ENCODE assay signal across 13 cellular contexts in the genomic region with DNA sequence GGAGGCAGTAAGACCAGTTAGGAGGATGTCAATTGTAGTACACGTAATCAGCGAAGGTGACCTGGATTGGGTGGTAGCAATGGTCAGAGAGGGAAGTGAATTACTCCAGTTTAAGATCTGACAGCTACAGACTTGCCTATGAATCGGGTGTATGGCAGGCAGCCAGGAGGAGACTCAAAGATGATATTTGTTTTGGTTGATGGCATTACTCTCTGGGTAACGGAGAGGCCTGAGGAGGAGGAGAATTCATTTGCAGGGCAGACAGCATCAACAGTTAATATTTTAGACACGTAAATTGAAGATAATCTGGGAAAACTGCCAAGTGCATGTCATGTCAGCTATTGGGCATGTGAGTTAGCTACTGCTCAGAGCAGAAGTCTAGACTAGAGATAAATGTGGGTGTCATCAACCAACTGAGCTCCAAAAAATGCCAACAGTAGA.
DNase-seq lines count a peak whose midpoint lies in the region; ATAC-seq and TF ChIP-seq lines count a peak whose summit lies in the region.
"Had no signal": no experiment of that assay in that cellular context is flagged by ENCODE, and none has a peak within 500 bp of the region (broad histone marks: within the 10 kb centered on the region; RNA-seq: fewer than 3 reads in every experiment).

No MANE protein-coding gene starts in this region.

- POLR2A ChIA-PET in SK-N-SH (lab: Yijun Ruan, JAX): no interaction called here
- POLR2A ChIA-PET in activated CD4-positive, alpha-beta T cell treated with anti-CD3 and anti-CD28 coated beads, Interleukin-2, amount 10 ng/mL, durations not matched to agents 7 days and 5 days (lab: Charles Lee): no interaction called here

- TF ChIP-seq POLR2A in testis (IDR thresholded peaks at IDR 0.05): no peak

- no peak overlapping the region; the same call in 1 of the 2 replicates for H2AFZ ChIP-seq in SK-N-SH (ENCODE audit: low read depth)

- DNase-seq in NCI-H1694 (lab: John Stamatoyannopoulos, UW): peak; percentile 0
- DNase-seq in NCI-H1694 treated with DMSO at 0.1 percent for 48 hours (lab: John Stamatoyannopoulos, UW): no peak
- DNase-seq in SK-N-SH: peak; percentile 10
- DNase-seq in Right ventricle myocardium superior: no peak
- peak; percentile 23 for DNase-seq in testis
- no peak for DNase-seq in activated CD4-positive, alpha-beta T cell treated with anti-CD3 and anti-CD28 coated beads, Interleukin-2, amount 10 ng/mL, durations not matched to agents 7 days and 5 days
- no peak for DNase-seq in stimulated activated naive B cell treated with anti-CD40 and anti-IgM and Interleukin-4, amounts not matched to agents 10 μg/mL and 1 μg/mL and 100 μg/mL, for 72 hours
- no peak for DNase-seq in natural killer cell
- DNase-seq: activated T-cell treated with anti-CD3 and anti-CD28 coated beads, Interleukin-2, amount 50 U/mL, for 1 hour; naive B cell; NCI-H82; tibial artery had no signal

- no peak for TF ChIP-seq CTCF in SK-N-SH (IDR thresholded peaks at IDR 0.05)
- TF ChIP-seq CTCF in testis (IDR thresholded peaks at IDR 0.05): no peak
- no peak for TF ChIP-seq CTCF in natural killer cell (IDR thresholded peaks at IDR 0.05)

- H3K4me2 ChIP-seq in SK-N-SH: no peak overlapping the region
- H3K4me2 ChIP-seq: A549 had no signal

- H3K4me1 ChIP-seq in SK-N-SH (ENCODE audit: control insufficient read depth in 1 of 2, insufficient read depth in 2 of 2, low read depth in 1 of 2, low read length in 1 of 2): no peaks in the 10 kb centered on the region
- H3K4me1 ChIP-seq in testis: no peaks in the 10 kb centered on the region
- H3K4me1 ChIP-seq: A549 had no signal

- H3K9ac ChIP-seq in SK-N-SH: no peak overlapping the region

- no peaks in the 10 kb centered on the region for H4K20me1 ChIP-seq in SK-N-SH (ENCODE audit: insufficient read depth)

- no peak overlapping the region for H3K27ac Mint-ChIP-seq in activated CD4-positive, alpha-beta T cell treated with anti-CD3 and anti-CD28 coated beads, Interleukin-2, amount 10 ng/mL, durations not matched to agents 7 days and 5 days
- no peak overlapping the region for H3K27ac Mint-ChIP-seq in stimulated activated naive B cell treated with anti-CD40 and anti-IgM and Interleukin-4, amounts not matched to agents 10 μg/mL and 1 μg/mL and 100 μg/mL, for 72 hours
- no peak overlapping the region for H3K27ac Mint-ChIP-seq in natural killer cell
- H3K27ac Mint-ChIP-seq: naive B cell had no signal

- H3K36me3 ChIP-seq in SK-N-SH (replicated peaks in 1 of 2; ENCODE audit: control insufficient read depth in 1 of 2, insufficient read depth in 2 of 2, low read length in 1 of 2) (no peaks in the 10 kb centered on the region), testis (ENCODE audit: low read depth, missing control alignments) (no peaks in the 10 kb centered on the region)
- H3K36me3 ChIP-seq: tibial artery had no signal

- no peaks in the 10 kb centered on the region for H3K9me3 ChIP-seq in SK-N-SH
- H3K9me3 ChIP-seq in testis: no peaks in the 10 kb centered on the region
- H3K9me3 ChIP-seq: A549, tibial artery had no signal

- H3K27me3 ChIP-seq in SK-N-SH (ENCODE audit: insufficient read depth): no peaks in the 10 kb centered on the region
- no peaks in the 10 kb centered on the region for H3K27me3 ChIP-seq in testis
- H3K27me3 ChIP-seq: tibial artery had no signal

- intact Hi-C loops in Right ventricle myocardium superior (cut with DNase I) (no loop called here), testis (cut with DNase I; ENCODE audit: low total_unique reads) (no loop called here), natural killer cell (cut with micrococcal nuclease) (no loop called here)

- H3K27ac ChIP-seq in SK-N-SH (ENCODE audit: low read depth in 2 of 2, low read length in 1 of 2): 0 out of 4 replicates have a peak overlapping the region, but pooled peaks of 1 of the 2 experiments have one; percentile 10
- no peak overlapping the region for H3K27ac ChIP-seq in testis
- H3K27ac ChIP-seq: A549, tibial artery had no signal

- H3K36me3 Mint-ChIP-seq in activated CD4-positive, alpha-beta T cell treated with anti-CD3 and anti-CD28 coated beads, Interleukin-2, amount 10 ng/mL, durations not matched to agents 7 days and 5 days (ENCODE audit: low read depth): no peaks in the 10 kb centered on the region
- H3K36me3 Mint-ChIP-seq in stimulated activated naive B cell treated with anti-CD40 and anti-IgM and Interleukin-4, amounts not matched to agents 10 μg/mL and 1 μg/mL and 100 μg/mL, for 72 hours: no peaks in the 10 kb centered on the region
- no peaks in the 10 kb centered on the region for H3K36me3 Mint-ChIP-seq in natural killer cell

- peaks cover 8% of the 10 kb centered on the region for H3K27me3 Mint-ChIP-seq in activated CD4-positive, alpha-beta T cell treated with anti-CD3 and anti-CD28 coated beads, Interleukin-2, amount 10 ng/mL, durations not matched to agents 7 days and 5 days
- H3K27me3 Mint-ChIP-seq in stimulated activated naive B cell treated with anti-CD40 and anti-IgM and Interleukin-4, amounts not matched to agents 10 μg/mL and 1 μg/mL and 100 μg/mL, for 72 hours: peaks cover 10 to 15% of the 10 kb centered on the region in 2 donors
- H3K27me3 Mint-ChIP-seq in natural killer cell (ENCODE audit: low read depth in 2 of 2): peaks cover 9 to 10% of the 10 kb centered on the region in 2 donors

- no peaks in the 10 kb centered on the region for H3K79me2 ChIP-seq in SK-N-SH (ENCODE audit: insufficient read depth)

- peak; percentile 82 for ATAC-seq in Right ventricle myocardium superior (ENCODE audit: poor library complexity)
- no peak for ATAC-seq in stimulated activated naive B cell treated with anti-CD40 and anti-IgM and Interleukin-4, amounts not matched to agents 10 μg/mL and 1 μg/mL and 100 μg/mL, for 72 hours (replicated peaks)
- no peak for ATAC-seq in natural killer cell

- no peak for TF ChIP-seq EP300 in SK-N-SH (IDR thresholded peaks at IDR 0.05; ENCODE audit: borderline replicate concordance in 1 of 2, low read depth in 1 of 2, low read length in 1 of 2)

- CTCF ChIA-PET in SK-N-SH (lab: Yijun Ruan, JAX): no interaction called here
- CTCF ChIA-PET in activated CD4-positive, alpha-beta T cell treated with anti-CD3 and anti-CD28 coated beads, Interleukin-2, amount 10 ng/mL, durations not matched to agents 7 days and 5 days (lab: Charles Lee): no interaction called here

- no peaks in the 10 kb centered on the region for H3K9me3 Mint-ChIP-seq in activated CD4-positive, alpha-beta T cell treated with anti-CD3 and anti-CD28 coated beads, Interleukin-2, amount 10 ng/mL, durations not matched to agents 7 days and 5 days
- no peaks in the 10 kb centered on the region for H3K9me3 Mint-ChIP-seq in stimulated activated naive B cell treated with anti-CD40 and anti-IgM and Interleukin-4, amounts not matched to agents 10 μg/mL and 1 μg/mL and 100 μg/mL, for 72 hours
- H3K9me3 Mint-ChIP-seq in natural killer cell: no peaks in the 10 kb centered on the region

- TF ChIP-seq RAD21 in SK-N-SH (IDR thresholded peaks at IDR 0.05; ENCODE audit: low read length): no peak

- H3K9me2 ChIP-seq in SK-N-SH: no peaks in the 10 kb centered on the region

- no peaks in the 10 kb centered on the region for H3F3A ChIP-seq in SK-N-SH (replicated peaks; ENCODE audit: insufficient read depth)

- no peak overlapping the region for H3K4me3 Mint-ChIP-seq in activated CD4-positive, alpha-beta T cell treated with anti-CD3 and anti-CD28 coated beads, Interleukin-2, amount 10 ng/mL, durations not matched to agents 7 days and 5 days
- no peak overlapping the region for H3K4me3 Mint-ChIP-seq in stimulated activated naive B cell treated with anti-CD40 and anti-IgM and Interleukin-4, amounts not matched to agents 10 μg/mL and 1 μg/mL and 100 μg/mL, for 72 hours
- no peak overlapping the region for H3K4me3 Mint-ChIP-seq in natural killer cell
- H3K4me3 Mint-ChIP-seq: naive B cell had no signal

- WGBS in SK-N-SH (ENCODE audit: low lambda C conversion rate): 24% methylated on average over 5 of the region's 5 CpGs
- WGBS in testis, 2 donors: 55 to 65% methylated on average over 5 of the region's 5 CpGs

- H3K4me1 Mint-ChIP-seq in activated CD4-positive, alpha-beta T cell treated with anti-CD3 and anti-CD28 coated beads, Interleukin-2, amount 10 ng/mL, durations not matched to agents 7 days and 5 days: no peaks in the 10 kb centered on the region
- H3K4me1 Mint-ChIP-seq in stimulated activated naive B cell treated with anti-CD40 and anti-IgM and Interleukin-4, amounts not matched to agents 10 μg/mL and 1 μg/mL and 100 μg/mL, for 72 hours: no peaks in the 10 kb centered on the region
- no peaks in the 10 kb centered on the region for H3K4me1 Mint-ChIP-seq in natural killer cell
- H3K4me1 Mint-ChIP-seq: naive B cell had no signal

- no peak overlapping the region for H3K4me3 ChIP-seq in SK-N-SH (ENCODE audit: low read depth in 2 of 2, low read length in 1 of 2)
- H3K4me3 ChIP-seq in testis: no peak overlapping the region
- H3K4me3 ChIP-seq: A549, tibial artery had no signal

TF ChIP-seq in SK-N-SH, 30 proteins besides CTCF, POLR2A, EP300 and RAD21:
- TF ChIP-seq TCF12 (IDR thresholded peaks at IDR 0.05) (no peak), FOXJ3 (CRISPR knock-in tag; IDR thresholded peaks at IDR 0.05) (no peak), MXI1 (IDR thresholded peaks at IDR 0.05; ENCODE audit: low read depth, low read length) (no peak), NRF1 (IDR thresholded peaks at IDR 0.05; ENCODE audit: low read depth, low read length) (no peak), SMC3 (IDR thresholded peaks at IDR 0.05; ENCODE audit: low read depth, low read length) (no peak), RFX5 (IDR thresholded peaks at IDR 0.05; ENCODE audit: low read length) (no peak), CHD2 (IDR thresholded peaks at IDR 0.05; ENCODE audit: low read length, partially characterized antibody) (no peak), YY1 (IDR thresholded peaks at IDR 0.05; ENCODE audit: low read depth) (no peak), TEAD4 (IDR thresholded peaks at IDR 0.05; ENCODE audit: borderline replicate concordance, insufficient read depth) (no peak)
- TF ChIP-seq, protein P1, sequence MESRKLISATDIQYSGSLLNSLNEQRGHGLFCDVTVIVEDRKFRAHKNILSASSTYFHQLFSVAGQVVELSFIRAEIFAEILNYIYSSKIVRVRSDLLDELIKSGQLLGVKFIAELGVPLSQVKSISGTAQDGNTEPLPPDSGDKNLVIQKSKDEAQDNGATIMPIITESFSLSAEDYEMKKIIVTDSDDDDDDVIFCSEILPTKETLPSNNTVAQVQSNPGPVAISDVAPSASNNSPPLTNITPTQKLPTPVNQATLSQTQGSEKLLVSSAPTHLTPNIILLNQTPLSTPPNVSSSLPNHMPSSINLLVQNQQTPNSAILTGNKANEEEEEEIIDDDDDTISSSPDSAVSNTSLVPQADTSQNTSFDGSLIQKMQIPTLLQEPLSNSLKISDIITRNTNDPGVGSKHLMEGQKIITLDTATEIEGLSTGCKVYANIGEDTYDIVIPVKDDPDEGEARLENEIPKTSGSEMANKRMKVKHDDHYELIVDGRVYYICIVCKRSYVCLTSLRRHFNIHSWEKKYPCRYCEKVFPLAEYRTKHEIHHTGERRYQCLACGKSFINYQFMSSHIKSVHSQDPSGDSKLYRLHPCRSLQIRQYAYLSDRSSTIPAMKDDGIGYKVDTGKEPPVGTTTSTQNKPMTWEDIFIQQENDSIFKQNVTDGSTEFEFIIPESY (IDR thresholded peaks at IDR 0.05; ENCODE audit: borderline replicate concordance, low read depth): no peak

Comparison
In these comparisons a context has a peak if more than half of its experiments do, and no peak if none do; other contexts are left out.
1. DNase-seq: peak in NCI-H1694 (single experiment), SK-N-SH (single experiment) and testis (single experiment); none in NCI-H1694 treated with DMSO at 0.1 percent for 48 hours (single experiment), Right ventricle myocardium superior (single experiment), activated CD4-positive, alpha-beta T cell treated with anti-CD3 and anti-CD28 coated beads, Interleukin-2, amount 10 ng/mL, durations not matched to agents 7 days and 5 days (single experiment), stimulated activated naive B cell treated with anti-CD40 and anti-IgM and Interleukin-4, amounts not matched to agents 10 μg/mL and 1 μg/mL and 100 μg/mL, for 72 hours (single experiment) and natural killer cell (single experiment).